Comparison of ENCODE assay signal across 8 cellular contexts in genomic region chr14:51239813-51240803, GRCh38. TPM values are rescaled to one million over a fixed set of nuclear protein-coding genes. Genes with fewer than 3 reads are reported as not detected.
DNase-seq lines count a peak whose midpoint lies in the region; ATAC-seq and TF ChIP-seq lines count a peak whose summit lies in the region.

TMX1 (plus strand) TSS chr14:51240247; CDS start chr14:51240293, 46 bp downstream.

- H3K9me3 Mint-ChIP-seq in activated T-helper 1 cell treated with anti-CD3 and anti-CD28 coated beads, Interleukin-12 subunit alpha, Interleukin-12 subunit beta, Interleukin-2, Interleukin-4 antibody, amounts not matched to agents 30 ng/mL and 10 ng/mL and 1 ng/mL, durations not matched to agents 14 hours and 24 hours and 36 hours = no peaks in the 10 kb centered on the region
- no peaks in the 10 kb centered on the region for H3K9me3 Mint-ChIP-seq in naive B cell
- H3K9me3 Mint-ChIP-seq in stimulated activated memory B cell treated with anti-CD40 and anti-IgM and Interleukin-4, amounts not matched to agents 10 μg/mL and 1 μg/mL and 100 μg/mL, for 72 hours = no peaks in the 10 kb centered on the region

- H3K9ac ChIP-seq in fibroblast of lung (ENCODE audit: insufficient read depth, low read length) = peak within 1 kb of the TSS; percentile 92

- no peak within 1 kb of the TSS for H3K27ac Mint-ChIP-seq in activated T-helper 1 cell treated with anti-CD3 and anti-CD28 coated beads, Interleukin-12 subunit alpha, Interleukin-12 subunit beta, Interleukin-2, Interleukin-4 antibody, amounts not matched to agents 30 ng/mL and 10 ng/mL and 1 ng/mL, durations not matched to agents 14 hours and 24 hours and 36 hours
- H3K27ac Mint-ChIP-seq in naive B cell = peak within 1 kb of the TSS in 1 of 6 donors; percentile 17
- H3K27ac Mint-ChIP-seq in stimulated activated memory B cell treated with anti-CD40 and anti-IgM and Interleukin-4, amounts not matched to agents 10 μg/mL and 1 μg/mL and 100 μg/mL, for 72 hours = no peak within 1 kb of the TSS

- intact Hi-C loops in activated T-helper 1 cell treated with anti-CD3 and anti-CD28 coated beads, Interleukin-12 subunit alpha, Interleukin-12 subunit beta, Interleukin-2, Interleukin-4 antibody, amounts not matched to agents 30 ng/mL and 10 ng/mL and 1 ng/mL, durations not matched to agents 14 hours and 24 hours and 36 hours (cut with micrococcal nuclease) = loop anchor here (1.0 to 10.0 kb wide), 8 partner anchors 20 to 1313 kb away; partner anchors contain the start of genes FRMD6, GNG2, GPR137C and NIN

- H3K4me3 Mint-ChIP-seq in activated T-helper 1 cell treated with anti-CD3 and anti-CD28 coated beads, Interleukin-12 subunit alpha, Interleukin-12 subunit beta, Interleukin-2, Interleukin-4 antibody, amounts not matched to agents 30 ng/mL and 10 ng/mL and 1 ng/mL, durations not matched to agents 14 hours and 24 hours and 36 hours = no peak within 1 kb of the TSS
- no peak within 1 kb of the TSS for H3K4me3 Mint-ChIP-seq in naive B cell
- no peak within 1 kb of the TSS for H3K4me3 Mint-ChIP-seq in stimulated activated memory B cell treated with anti-CD40 and anti-IgM and Interleukin-4, amounts not matched to agents 10 μg/mL and 1 μg/mL and 100 μg/mL, for 72 hours

- TF ChIP-seq CTCF in fibroblast of lung (conservative IDR thresholded peaks at IDR 0.05 in 1 of 2, IDR thresholded peaks at IDR 0.05 in 1 of 2; ENCODE audit: low read depth in 1 of 2, low read length in 2 of 2) = peak in 1 of 2 donors; percentile 4

- no peaks in the 10 kb centered on the region for H4K20me1 ChIP-seq in fibroblast of lung (ENCODE audit: control insufficient read depth, extremely low read depth, insufficient read depth, low read length)

- H3K79me2 ChIP-seq in fibroblast of lung (ENCODE audit: control insufficient read depth, insufficient read depth, low read length) = peaks cover 42% of the 10 kb centered on the region

- H3K36me3 ChIP-seq in fibroblast of lung (ENCODE audit: control insufficient read depth, insufficient read depth, low read length) = no peaks in the 10 kb centered on the region

- peak; percentile 89 to 93 for ATAC-seq in naive B cell (ENCODE audit: low read depth in 2 of 2)
- peak; percentile 96 for ATAC-seq in stimulated activated memory B cell treated with anti-CD40 and anti-IgM and Interleukin-4, amounts not matched to agents 10 μg/mL and 1 μg/mL and 100 μg/mL, for 72 hours

- peak; percentile 100 for DNase-seq in EL
- peak; percentile 64 for DNase-seq in GOT3 (lab: John Stamatoyannopoulos, UW)
- DNase-seq in LHCN-M2 (ENCODE audit: low read depth) = peak; percentile 100
- DNase-seq in RPMI7951 (ENCODE audit: low read depth) = peak; percentile 98
- peak; percentile 87 for DNase-seq in activated T-helper 1 cell treated with anti-CD3 and anti-CD28 coated beads, Interleukin-12 subunit alpha, Interleukin-12 subunit beta, Interleukin-2, Interleukin-4 antibody, amounts not matched to agents 30 ng/mL and 10 ng/mL and 1 ng/mL, durations not matched to agents 14 hours and 24 hours and 36 hours (ENCODE audit: low spot score)
- peak; percentile 97 to 99 for DNase-seq in fibroblast of lung (ENCODE audit: low read depth in 2 of 2)
- peak; percentile 80 for DNase-seq in naive B cell

- no peaks in the 10 kb centered on the region for H3K27me3 ChIP-seq in fibroblast of lung (ENCODE audit: control insufficient read depth, insufficient read depth, low read length)

- H3K4me1 Mint-ChIP-seq in activated T-helper 1 cell treated with anti-CD3 and anti-CD28 coated beads, Interleukin-12 subunit alpha, Interleukin-12 subunit beta, Interleukin-2, Interleukin-4 antibody, amounts not matched to agents 30 ng/mL and 10 ng/mL and 1 ng/mL, durations not matched to agents 14 hours and 24 hours and 36 hours (ENCODE audit: low read depth) = peaks cover 12% of the 10 kb centered on the region
- peaks cover 4 to 16% (median 10%) of the 10 kb centered on the region in 3 donors for H3K4me1 Mint-ChIP-seq in naive B cell
- peaks cover 11% of the 10 kb centered on the region for H3K4me1 Mint-ChIP-seq in stimulated activated memory B cell treated with anti-CD40 and anti-IgM and Interleukin-4, amounts not matched to agents 10 μg/mL and 1 μg/mL and 100 μg/mL, for 72 hours

- peak within 1 kb of the TSS; percentile 90 for H3K27ac ChIP-seq in fibroblast of lung (ENCODE audit: insufficient read depth, low read length)

- H2AFZ ChIP-seq in fibroblast of lung (ENCODE audit: low read length) = peak within 1 kb of the TSS; percentile 100

- H3K4me1 ChIP-seq in fibroblast of lung (ENCODE audit: control insufficient read depth, extremely low read depth, insufficient read depth, low read length) = no peaks in the 10 kb centered on the region

- H3K27me3 Mint-ChIP-seq in activated T-helper 1 cell treated with anti-CD3 and anti-CD28 coated beads, Interleukin-12 subunit alpha, Interleukin-12 subunit beta, Interleukin-2, Interleukin-4 antibody, amounts not matched to agents 30 ng/mL and 10 ng/mL and 1 ng/mL, durations not matched to agents 14 hours and 24 hours and 36 hours (ENCODE audit: insufficient read depth) = no peaks in the 10 kb centered on the region
- no peaks in the 10 kb centered on the region for H3K27me3 Mint-ChIP-seq in naive B cell
- H3K27me3 Mint-ChIP-seq in stimulated activated memory B cell treated with anti-CD40 and anti-IgM and Interleukin-4, amounts not matched to agents 10 μg/mL and 1 μg/mL and 100 μg/mL, for 72 hours = no peaks in the 10 kb centered on the region

- no peaks in the 10 kb centered on the region for H3K9me3 ChIP-seq in fibroblast of lung (ENCODE audit: control insufficient read depth, insufficient read depth, low read depth, low read length)

- peak within 1 kb of the TSS; percentile 85 to 99 (median 94) for H3K4me3 ChIP-seq in fibroblast of lung (replicated peaks in 1 of 4; ENCODE audit: control extremely low read depth in 1 of 4, insufficient read depth in 1 of 4, low read depth in 3 of 4, low read length in 4 of 4)

- peaks cover 3% of the 10 kb centered on the region for H3K36me3 Mint-ChIP-seq in activated T-helper 1 cell treated with anti-CD3 and anti-CD28 coated beads, Interleukin-12 subunit alpha, Interleukin-12 subunit beta, Interleukin-2, Interleukin-4 antibody, amounts not matched to agents 30 ng/mL and 10 ng/mL and 1 ng/mL, durations not matched to agents 14 hours and 24 hours and 36 hours (ENCODE audit: low read depth)
- H3K36me3 Mint-ChIP-seq in naive B cell = peaks cover 0 to 6% of the 10 kb centered on the region in 2 donors
- H3K36me3 Mint-ChIP-seq in stimulated activated memory B cell treated with anti-CD40 and anti-IgM and Interleukin-4, amounts not matched to agents 10 μg/mL and 1 μg/mL and 100 μg/mL, for 72 hours = peaks cover 7% of the 10 kb centered on the region

- H3K4me2 ChIP-seq in fibroblast of lung (ENCODE audit: extremely low read depth, insufficient read depth, low read length) = peak within 1 kb of the TSS; percentile 93

RNA-seq across cellular contexts. Expression of gene TMX1, which starts in this region (rescaled TPM):
- 85.6 and 93.9 TPM in 2 replicates for total RNA-seq in LHCN-M2 (2014; rRNA removed)
- 17.4 TPM for polyA plus RNA-seq in LHCN-M2 (2012)
- 87.8 and 110 TPM in 2 replicates for total RNA-seq in RPMI7951 (2014; rRNA removed; shearing (Covaris generic))
- 51.1 and 51.3 TPM in 2 replicates for total RNA-seq in activated T-helper 1 cell treated with anti-CD3 and anti-CD28 coated beads, Interleukin-12 subunit alpha, Interleukin-12 subunit beta, Interleukin-2, Interleukin-4 antibody, amounts not matched to agents 30 ng/mL and 10 ng/mL and 1 ng/mL, durations not matched to agents 14 hours and 24 hours and 36 hours
- 45.5 and 49.5 TPM in 2 replicates for total RNA-seq in fibroblast of lung
- polyA plus RNA-seq in fibroblast of lung = 32.6 and 36.5 TPM in 2 replicates
- 33.0 and 36.0 TPM in 2 replicates for polyA plus RNA-seq in fibroblast of lung (2012)
- polyA minus RNA-seq in fibroblast of lung (ENCODE audit: low replicate concordance) = 1.8 and 6.3 TPM in 2 replicates
- 10 to 100 TPM; 36.4 to 59.1 (median 42.1) TPM for polyA plus RNA-seq in naive B cell (ENCODE audit: low read depth in 6 of 6)

Comparison
In these comparisons a context has a peak if more than half of its experiments do, and no peak if none do; other contexts are left out.
1. Peak in every context shown above with its lines: DNase-seq, ATAC-seq, H3K4me3 ChIP-seq and H3K27ac ChIP-seq.